Comparison of ENCODE assay signal across 9 cellular contexts in the genomic region with DNA sequence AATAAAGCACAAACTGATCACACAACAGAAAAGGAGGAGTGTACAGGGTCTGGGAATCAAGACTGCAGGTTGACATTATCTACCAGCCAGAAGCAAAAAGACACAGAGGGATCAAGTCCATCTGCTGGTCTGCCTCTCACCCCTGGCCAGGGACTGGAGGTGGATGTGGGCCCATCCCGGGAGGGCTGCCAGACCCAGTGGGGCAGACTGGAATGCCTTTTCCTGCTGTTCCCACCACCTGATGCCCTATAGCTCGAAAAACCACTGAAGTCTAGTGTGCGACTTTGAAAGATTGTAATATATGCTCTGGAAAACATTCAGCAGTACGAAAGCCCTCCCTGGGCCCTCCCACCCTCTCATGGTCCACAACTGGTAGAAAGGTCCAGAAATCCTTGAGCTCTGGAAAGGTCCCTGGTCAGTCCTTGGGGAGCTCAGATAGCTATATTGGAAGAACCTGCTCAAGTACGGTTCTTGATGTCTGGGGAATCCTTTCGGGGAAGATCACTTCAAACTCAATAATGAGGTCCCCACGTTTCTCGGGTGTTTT. TPM values are rescaled to one million over a fixed set of nuclear protein-coding genes. Genes with fewer than 3 reads are reported as not detected.
DNase-seq lines count a peak whose midpoint lies in the region; ATAC-seq, FAIRE-seq and TF ChIP-seq lines count a peak whose summit lies in the region.
"Had no signal": no experiment of that assay in that cellular context is flagged by ENCODE, and none has a peak within 500 bp of the region (broad histone marks: within the 10 kb centered on the region; RNA-seq: fewer than 3 reads in every experiment).

No MANE protein-coding gene starts in this region.

- intact Hi-C loops in transverse colon (cut with DNase I; ENCODE audit: low total_unique reads) = loop anchor here (10.0 kb wide), 1 partner anchor 1361 kb away; a partner anchor contains a TSS
- intact Hi-C loops in thyroid gland (cut with DNase I) = no loop called here

- H3K56ac ChIP-seq in mesendoderm (ENCODE audit: low read length) = peak overlapping the region; percentile 78

- ATAC-seq in HG02642 (IDR thresholded peaks at IDR 0.05; ENCODE audit: poor library complexity, unreplicated experiment) = no peak

- peaks cover 25% of the 10 kb centered on the region for H3K79me2 ChIP-seq in mesendoderm (ENCODE audit: control insufficient read depth, insufficient read depth, low read length)

- H3K36me3 Mint-ChIP-seq in activated naive CD4-positive, alpha-beta T cell treated with anti-CD3 and anti-CD28 coated beads, Interleukin-2, amount 10 ng/mL, durations not matched to agents 7 days and 5 days = peaks cover 45% of the 10 kb centered on the region

- FAIRE-seq in bronchial epithelial cell (lab: Jason Lieb, UNC) = no peak

- no peaks in the 10 kb centered on the region for H3K9me3 ChIP-seq in transverse colon
- no peaks in the 10 kb centered on the region for H3K9me3 ChIP-seq in thyroid gland

- peaks cover 62% of the 10 kb centered on the region for H3K4me1 Mint-ChIP-seq in activated naive CD4-positive, alpha-beta T cell treated with anti-CD3 and anti-CD28 coated beads, Interleukin-2, amount 10 ng/mL, durations not matched to agents 7 days and 5 days

- in situ Hi-C loops in transverse colon (cut with MboI; ENCODE audit: low pct_ligation_motif_present in 1 of 4, low pct_unique_long_range_greater_than_20kb in 1 of 4, low sequenced_read_pairs in 3 of 4) = no loop called here

- no peaks in the 10 kb centered on the region for H3K9me3 Mint-ChIP-seq in activated naive CD4-positive, alpha-beta T cell treated with anti-CD3 and anti-CD28 coated beads, Interleukin-2, amount 10 ng/mL, durations not matched to agents 7 days and 5 days

- CTCF ChIA-PET in activated naive CD4-positive, alpha-beta T cell treated with anti-CD3 and anti-CD28 coated beads, Interleukin-2, amount 10 ng/mL, durations not matched to agents 7 days and 5 days (lab: Charles Lee) = interaction anchor here (1.1 to 5.6 kb wide), 2 partner anchors 10 to 35 kb away, joined by 3 to 39 read pairs; no protein-coding TSS in a partner anchor

- no peak overlapping the region for H4K5ac ChIP-seq in mesendoderm (ENCODE audit: low read length)

- peak overlapping the region; percentile 93 for H3K4me3 Mint-ChIP-seq in activated naive CD4-positive, alpha-beta T cell treated with anti-CD3 and anti-CD28 coated beads, Interleukin-2, amount 10 ng/mL, durations not matched to agents 7 days and 5 days

- peaks cover 19% of the 10 kb centered on the region for H3K79me1 ChIP-seq in mesendoderm (ENCODE audit: low read length)

- H3K4me3 ChIP-seq in bronchial epithelial cell (ENCODE audit: low read depth, low read length) (peak overlapping the region; percentile 95), mesendoderm (ENCODE audit: low read length) (no peak overlapping the region), transverse colon (peak overlapping the region in 1 of 4 donors; percentile 88), thyroid gland (replicated peaks in 1 of 3) (no peak overlapping the region)

- no peak overlapping the region for H3K23ac ChIP-seq in mesendoderm (ENCODE audit: low read length)

- H4K8ac ChIP-seq in mesendoderm (ENCODE audit: low read depth, low read length) = no peak overlapping the region

- peaks cover 21% of the 10 kb centered on the region for H3K36me3 ChIP-seq in bronchial epithelial cell (ENCODE audit: control insufficient read depth, insufficient read depth, low read length)
- peaks cover 17% of the 10 kb centered on the region for H3K36me3 ChIP-seq in mesendoderm (ENCODE audit: control insufficient read depth, insufficient read depth, low read length)
- peaks cover 0 to 25% (median 13%) of the 10 kb centered on the region in 4 donors for H3K36me3 ChIP-seq in transverse colon
- H3K36me3 ChIP-seq in thyroid gland = peaks cover 17 to 23% of the 10 kb centered on the region in 2 donors

- no CpG with 5 or more reads among the region's 8 CpGs for WGBS in mesendoderm (ENCODE audit: extremely low coverage, insufficient coverage, low lambda C conversion rate)
- 71 to 86% methylated on average over 1 to 8 of the region's 8 CpGs for WGBS in transverse colon (ENCODE audit: low coverage in 1 of 2), 2 donors
- whole genome bisulfite sequencing in thyroid gland, 2 donors = 70 to 78% methylated on average over 8 of the region's 8 CpGs

- no peak overlapping the region for H2AK5ac ChIP-seq in mesendoderm (ENCODE audit: low read length)

- no peak overlapping the region for H2BK120ac ChIP-seq in mesendoderm (ENCODE audit: low read depth, low read length)

- H3K9ac ChIP-seq in mesendoderm (ENCODE audit: low read length) = peak overlapping the region; percentile 99

- no peaks in the 10 kb centered on the region for H3K27me3 ChIP-seq in bronchial epithelial cell (ENCODE audit: control insufficient read depth, insufficient read depth, low read length)
- H3K27me3 ChIP-seq in mesendoderm (ENCODE audit: insufficient read depth, low read length, poor library complexity) = no peaks in the 10 kb centered on the region
- H3K27me3 ChIP-seq in transverse colon = no peaks in the 10 kb centered on the region
- no peaks in the 10 kb centered on the region for H3K27me3 ChIP-seq in thyroid gland

- peak overlapping the region; percentile 89 for H3K4me2 ChIP-seq in mesendoderm (ENCODE audit: low read length)

- TF ChIP-seq POLR2A in transverse colon (IDR thresholded peaks at IDR 0.05) = no peak
- no peak for TF ChIP-seq POLR2A in thyroid gland (IDR thresholded peaks at IDR 0.05)

- H3K18ac ChIP-seq in mesendoderm (ENCODE audit: low read length) = no peak overlapping the region

- no peak for DNase-seq in activated naive CD4-positive, alpha-beta T cell treated with anti-CD3 and anti-CD28 coated beads, Interleukin-2, amount 10 ng/mL, durations not matched to agents 7 days and 5 days
- no peak for DNase-seq in activated naive CD4-positive, alpha-beta T cell treated with anti-CD3 and anti-CD28 coated beads, Interleukin-2, amount 50 U/mL, for 16 hours
- DNase-seq in bronchial epithelial cell (ENCODE audit: low read depth) = no peak
- DNase-seq in mesendoderm = no peak
- DNase-seq in transverse colon = no peak
- DNase-seq in SIG-M5 treated with dmso at 0.1 percent for 504 hours (lab: John Stamatoyannopoulos, UW; ENCODE audit: unreplicated experiment) = no peak
- no peak for DNase-seq in thyroid gland
- DNase-seq: stimulated activated CD4-positive, alpha-beta T cell treated with anti-CD3 and anti-CD28 coated beads, Interleukin-1b, Interleukin-23, amount 100 ng/mL, for 48 hours had no signal

- H3K27me3 Mint-ChIP-seq in activated naive CD4-positive, alpha-beta T cell treated with anti-CD3 and anti-CD28 coated beads, Interleukin-2, amount 10 ng/mL, durations not matched to agents 7 days and 5 days = no peaks in the 10 kb centered on the region

- no peak overlapping the region for H3K4ac ChIP-seq in mesendoderm (ENCODE audit: low read depth, low read length)

- H3K4me1 ChIP-seq in mesendoderm (ENCODE audit: control insufficient read depth, low read depth, low read length) = peaks cover 8% of the 10 kb centered on the region
- peaks cover 24 to 55% (median 40%) of the 10 kb centered on the region in 4 donors for H3K4me1 ChIP-seq in transverse colon
- H3K4me1 ChIP-seq in thyroid gland = peaks cover 19 to 34% of the 10 kb centered on the region in 2 donors

- H2BK15ac ChIP-seq in mesendoderm (replicated peaks; ENCODE audit: low read depth) = no peak overlapping the region

- no peak overlapping the region for H3K27ac ChIP-seq in mesendoderm (ENCODE audit: low read depth, low read length)
- peak overlapping the region; percentile 98 to 100 (median 100) for H3K27ac ChIP-seq in transverse colon
- peak overlapping the region in 1 of 3 donors; percentile 100 for H3K27ac ChIP-seq in thyroid gland

- no peak overlapping the region for H2BK5ac ChIP-seq in mesendoderm (ENCODE audit: low read length)

- H3K27ac Mint-ChIP-seq in activated naive CD4-positive, alpha-beta T cell treated with anti-CD3 and anti-CD28 coated beads, Interleukin-2, amount 10 ng/mL, durations not matched to agents 7 days and 5 days = peak overlapping the region; percentile 73

- TF ChIP-seq CTCF in bronchial epithelial cell (IDR thresholded peaks at IDR 0.05; ENCODE audit: insufficient read depth, low read length, severe bottlenecking) (no peak), transverse colon (IDR thresholded peaks at IDR 0.05) (no peak), thyroid gland (IDR thresholded peaks at IDR 0.05) (no peak)

- TF ChIP-seq EP300 in transverse colon (IDR thresholded peaks at IDR 0.05; ENCODE audit: low read depth) = no peak

RNA-seq across cellular contexts. Expression of a gene that starts 2.6 kb away (rescaled TPM):
- total RNA-seq in bronchial epithelial cell (58.4 and 117 TPM in 2 replicates), transverse colon (100 to 1,000 TPM in 2 of 4 donors, 10 to 100 TPM in 2; 20.3 to 111 (median 93.8) TPM), thyroid gland (10 to 100 TPM; 49.1 to 61.1 (median 55.3) TPM)
- polyA plus RNA-seq in mesendoderm (2013, experiment 1 of 2) = 28.6 TPM
- 30.0 TPM for polyA plus RNA-seq in mesendoderm (2013, experiment 2 of 2)

RNA-seq across cellular contexts. Expression of a gene that starts 13.8 kb away (rescaled TPM):
- 20.0 and 46.3 TPM in 2 replicates for total RNA-seq in bronchial epithelial cell
- polyA plus RNA-seq in mesendoderm (2013, experiment 1 of 2) = 154 TPM
- polyA plus RNA-seq in mesendoderm (2013, experiment 2 of 2) = 152 TPM
- total RNA-seq in transverse colon = 100 to 1,000 TPM in 1 of 4 donors, 10 to 100 TPM in 3; 36.6 to 145 (median 69.3) TPM
- total RNA-seq in thyroid gland = 100 to 1,000 TPM in 2 of 4 donors, 10 to 100 TPM in 2; 75.5 to 126 (median 99.0) TPM

RNA-seq across cellular contexts. Expression of a gene that starts 19.6 kb away (rescaled TPM):
- total RNA-seq in bronchial epithelial cell = 327 and 466 TPM in 2 replicates
- polyA plus RNA-seq in mesendoderm (2013, experiment 1 of 2) = 47.1 TPM
- polyA plus RNA-seq in mesendoderm (2013, experiment 2 of 2) = 46.7 TPM
- total RNA-seq in transverse colon = 100 to 1,000 TPM; 295 to 569 (median 362) TPM
- 10 to 100 TPM; 34.7 to 93.7 (median 55.4) TPM for total RNA-seq in thyroid gland

RNA-seq across cellular contexts. Expression of a gene that starts 40.4 kb away (rescaled TPM):
- total RNA-seq in bronchial epithelial cell = 1.5 and 2.6 TPM in 2 replicates
- 0.11 TPM for polyA plus RNA-seq in mesendoderm (2013, experiment 1 of 2)
- 0.07 TPM for polyA plus RNA-seq in mesendoderm (2013, experiment 2 of 2)
- 1 to 10 TPM in 2 of 4 donors, not detected in 2; 1.1 to 1.2 TPM for total RNA-seq in transverse colon
- 1 to 10 TPM in 1 of 4 donors, not detected in 3; 1.5 TPM for total RNA-seq in thyroid gland

RNA-seq across cellular contexts. Expression of a gene that starts 56.3 kb away (rescaled TPM):
- total RNA-seq in bronchial epithelial cell (192 and 347 TPM in 2 replicates), transverse colon (100 to 1,000 TPM; 380 to 710 (median 454) TPM), thyroid gland (100 to 1,000 TPM; 208 to 584 (median 422) TPM)
- polyA plus RNA-seq in mesendoderm (2013, experiment 1 of 2) = 158 TPM
- 164 TPM for polyA plus RNA-seq in mesendoderm (2013, experiment 2 of 2)
